Comparison of ENCODE assay signal across 8 cellular contexts in the genomic region with DNA sequence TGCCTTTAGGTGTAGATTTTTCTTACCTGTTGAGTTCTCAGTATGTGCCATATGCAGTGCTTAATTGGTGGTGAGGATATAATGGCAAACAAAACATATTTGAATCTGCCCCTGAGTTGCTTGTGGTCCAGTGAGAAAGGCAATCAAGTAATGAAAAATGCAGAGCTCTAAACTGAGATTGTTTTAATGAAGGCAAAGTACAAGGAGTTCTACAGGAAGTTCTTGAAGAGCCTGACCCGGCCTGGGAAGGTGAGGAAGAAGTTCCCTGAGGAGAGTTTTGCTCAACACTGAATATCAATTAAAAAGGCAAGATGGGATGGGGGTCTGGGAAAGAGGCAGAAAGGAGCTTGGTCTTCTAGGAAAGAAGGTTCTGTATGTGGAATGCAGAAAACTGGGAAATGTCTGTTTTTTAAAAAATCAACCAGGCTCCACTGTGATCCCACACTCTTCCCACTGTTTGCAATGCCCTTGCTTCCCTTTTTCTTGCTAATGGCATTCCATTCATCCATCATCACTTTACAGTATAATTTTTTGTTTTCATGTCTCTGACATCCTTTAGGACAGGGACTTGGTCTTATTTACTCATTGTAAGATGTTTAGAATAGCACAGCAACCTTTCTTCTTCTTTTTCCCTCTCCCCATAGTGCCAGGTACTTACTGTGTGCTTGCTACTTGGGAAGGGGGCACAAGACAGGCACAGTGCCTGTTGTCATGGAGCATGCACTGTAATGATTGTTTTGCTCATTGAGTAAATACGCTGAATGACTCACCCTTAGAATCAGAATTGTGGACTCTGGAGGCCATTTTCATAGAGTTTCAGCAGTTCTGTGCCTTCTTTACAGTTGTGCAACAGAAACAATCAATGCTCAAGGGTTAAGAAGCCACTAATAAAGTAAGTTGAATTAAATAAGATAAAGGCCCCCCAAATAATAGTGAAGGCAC.
DNase-seq lines count a peak whose midpoint lies in the region; TF ChIP-seq lines count a peak whose summit lies in the region.

No MANE protein-coding gene starts in this region.

- POLR2A ChIA-PET in activated CD4-positive, alpha-beta T cell treated with anti-CD3 and anti-CD28 coated beads, Interleukin-2, amount 10 ng/mL, durations not matched to agents 7 days and 5 days (lab: Charles Lee): no interaction called here

- in situ Hi-C loops in GM13976 (cut with MboI; ENCODE audit: low sequenced_read_pairs, unreplicated experiment): no loop called here

- H3K27ac Mint-ChIP-seq in neural crest cell (ENCODE audit: unreplicated experiment): peak overlapping the region; percentile 10
- H3K27ac Mint-ChIP-seq in activated CD4-positive, alpha-beta T cell treated with anti-CD3 and anti-CD28 coated beads, Interleukin-2, amount 10 ng/mL, durations not matched to agents 7 days and 5 days: no peak overlapping the region

- H3K27me3 Mint-ChIP-seq in neural crest cell (ENCODE audit: low read depth): no peaks in the 10 kb centered on the region
- H3K27me3 Mint-ChIP-seq in activated CD4-positive, alpha-beta T cell treated with anti-CD3 and anti-CD28 coated beads, Interleukin-2, amount 10 ng/mL, durations not matched to agents 7 days and 5 days: no peaks in the 10 kb centered on the region

- no peak overlapping the region for H3K4me3 ChIP-seq in coronary artery

- H3K27ac ChIP-seq in coronary artery: no peak overlapping the region

- peaks cover 36% of the 10 kb centered on the region for H3K4me1 Mint-ChIP-seq in neural crest cell
- H3K4me1 Mint-ChIP-seq in activated CD4-positive, alpha-beta T cell treated with anti-CD3 and anti-CD28 coated beads, Interleukin-2, amount 10 ng/mL, durations not matched to agents 7 days and 5 days: peaks cover 5% of the 10 kb centered on the region

- TF ChIP-seq CTCF in neural crest cell (conservative IDR thresholded peaks at IDR 0.05): no peak
- TF ChIP-seq CTCF in GM13976 (IDR thresholded peaks at IDR 0.05; ENCODE audit: borderline replicate concordance, control extremely low read depth, extremely low read depth, insufficient read depth, missing control alignments): no peak
- TF ChIP-seq CTCF in coronary artery (IDR thresholded peaks at IDR 0.05): no peak

- peak; percentile 81 for DNase-seq in ELR (ENCODE audit: low read depth)
- peak; percentile 19 for DNase-seq in NCI-H2227 treated with DMSO at 0.1 percent for 48 hours (lab: John Stamatoyannopoulos, UW)
- peak; percentile 26 for DNase-seq in dedifferentiated amniotic fluid mesenchymal stem cell (ENCODE audit: extremely low spot score)
- DNase-seq in neural crest cell (ENCODE audit: low read depth, low spot score): no peak
- no peak for DNase-seq in GM13976 (ENCODE audit: low spot score)
- no peak for DNase-seq in activated gamma-delta T cell (lab: John Stamatoyannopoulos, UW)
- DNase-seq in activated CD4-positive, alpha-beta T cell treated with anti-CD3 and anti-CD28 coated beads, Interleukin-2, amount 10 ng/mL, durations not matched to agents 7 days and 5 days: no peak
- DNase-seq in coronary artery (ENCODE audit: low spot score): no peak

- H3K36me3 Mint-ChIP-seq in neural crest cell (ENCODE audit: low read depth): no peaks in the 10 kb centered on the region
- no peaks in the 10 kb centered on the region for H3K36me3 Mint-ChIP-seq in activated CD4-positive, alpha-beta T cell treated with anti-CD3 and anti-CD28 coated beads, Interleukin-2, amount 10 ng/mL, durations not matched to agents 7 days and 5 days (ENCODE audit: low read depth)

- no peak overlapping the region for H3K4me3 Mint-ChIP-seq in neural crest cell
- H3K4me3 Mint-ChIP-seq in activated CD4-positive, alpha-beta T cell treated with anti-CD3 and anti-CD28 coated beads, Interleukin-2, amount 10 ng/mL, durations not matched to agents 7 days and 5 days: no peak overlapping the region

- no peaks in the 10 kb centered on the region for H3K9me3 Mint-ChIP-seq in neural crest cell
- H3K9me3 Mint-ChIP-seq in activated CD4-positive, alpha-beta T cell treated with anti-CD3 and anti-CD28 coated beads, Interleukin-2, amount 10 ng/mL, durations not matched to agents 7 days and 5 days: no peaks in the 10 kb centered on the region

- CTCF ChIA-PET in activated CD4-positive, alpha-beta T cell treated with anti-CD3 and anti-CD28 coated beads, Interleukin-2, amount 10 ng/mL, durations not matched to agents 7 days and 5 days (lab: Charles Lee): no interaction called here

Comparison
In these comparisons a context has a peak if more than half of its experiments do, and no peak if none do; other contexts are left out.
1. DNase-seq: peak in ELR (single experiment), NCI-H2227 treated with DMSO at 0.1 percent for 48 hours (single experiment) and dedifferentiated amniotic fluid mesenchymal stem cell (single experiment); none in neural crest cell (single experiment), GM13976 (single experiment), activated gamma-delta T cell (single experiment), activated CD4-positive, alpha-beta T cell treated with anti-CD3 and anti-CD28 coated beads, Interleukin-2, amount 10 ng/mL, durations not matched to agents 7 days and 5 days (single experiment) and coronary artery (single experiment).